Comparison of ENCODE assay signal across 12 cellular contexts in the genomic region with DNA sequence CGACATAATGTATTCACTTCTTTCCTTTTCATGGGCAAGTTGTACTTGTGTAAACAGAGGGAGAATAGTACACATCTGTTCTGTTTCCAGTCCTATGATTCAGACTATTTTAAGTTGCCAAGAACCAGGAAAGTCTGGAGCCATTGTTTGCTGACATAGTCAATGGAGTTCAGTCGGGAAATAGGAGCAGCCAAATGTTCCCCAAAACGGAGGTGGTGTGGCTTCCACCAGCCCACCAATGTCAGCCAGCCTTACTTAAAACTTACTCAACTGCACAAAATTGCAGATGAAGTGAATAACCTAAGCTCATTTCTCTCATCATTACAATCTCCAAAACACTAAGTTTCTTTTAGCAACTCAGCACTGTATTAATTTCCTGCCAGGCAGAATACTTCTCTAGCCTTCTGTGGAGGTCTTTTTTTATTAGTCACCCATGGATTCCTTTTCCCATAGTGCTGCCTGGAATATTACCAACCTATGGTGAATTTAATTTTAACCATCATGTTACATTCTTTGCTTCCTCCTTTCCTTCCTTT. TPM values are rescaled to one million over a fixed set of nuclear protein-coding genes. Genes with fewer than 3 reads are reported as not detected.
DNase-seq lines count a peak whose midpoint lies in the region; ATAC-seq and TF ChIP-seq lines count a peak whose summit lies in the region.
"Had no signal": no experiment of that assay in that cellular context is flagged by ENCODE, and none has a peak within 500 bp of the region (broad histone marks: within the 10 kb centered on the region; RNA-seq: fewer than 3 reads in every experiment).

No MANE protein-coding gene starts in this region.

- H3K79me2 ChIP-seq in PC-3 (ENCODE audit: low read length) = no peaks in the 10 kb centered on the region

- no peak overlapping the region for H3K9ac ChIP-seq in PC-3 (ENCODE audit: low read length)

- H3K27me3 ChIP-seq in AG04450 (ENCODE audit: control insufficient read depth, insufficient read depth, low read length) = no peaks in the 10 kb centered on the region
- no peaks in the 10 kb centered on the region for H3K27me3 ChIP-seq in PC-3 (ENCODE audit: low read length)
- no peaks in the 10 kb centered on the region for H3K27me3 ChIP-seq in neutrophil
- H3K27me3 ChIP-seq in H7 (ENCODE audit: control insufficient read depth, insufficient read depth, low read length) = no peaks in the 10 kb centered on the region
- H3K27me3 ChIP-seq: tibial nerve had no signal

- DNase-seq in AG04450 (ENCODE audit: low read depth, low spot score) = peak; percentile 72
- DNase-seq in PC-3 = peak; percentile 14
- peak; percentile 96 for DNase-seq in fibroblast of the aortic adventitia (ENCODE audit: low read depth)
- DNase-seq in epidermal melanocyte (ENCODE audit: insufficient read length, low spot score) = no peak
- no peak for DNase-seq in H7
- no peak for DNase-seq in MCF 10A (ENCODE audit: unreplicated experiment)
- DNase-seq: activated naive CD4-positive, alpha-beta T cell treated with anti-CD3 and anti-CD28 coated beads, Interleukin-2, amount 10 ng/mL, durations not matched to agents 7 days and 5 days; H9; NCI-H82 had no signal

- H2AFZ ChIP-seq in PC-3 (ENCODE audit: low read length) = no peak overlapping the region

- H3K9me3 ChIP-seq in AG04450 (ENCODE audit: control insufficient read depth, insufficient read depth, low read length) (no peaks in the 10 kb centered on the region), PC-3 (ENCODE audit: low read length) (no peaks in the 10 kb centered on the region), neutrophil (no peaks in the 10 kb centered on the region)
- H3K9me3 ChIP-seq: tibial nerve had no signal

- BruUV-seq in PC-3 (replicated peaks; lab: Mats Ljungman, UMichigan) = no TSS peak
- no TSS peak for BruUV-seq in MCF 10A (replicated peaks; lab: Mats Ljungman, UMichigan)

- H3K27ac Mint-ChIP-seq in MCF 10A (ENCODE audit: low read depth, unreplicated experiment) = no peak overlapping the region
- H3K27ac Mint-ChIP-seq: activated naive CD4-positive, alpha-beta T cell treated with anti-CD3 and anti-CD28 coated beads, Interleukin-2, amount 10 ng/mL, durations not matched to agents 7 days and 5 days; H9 had no signal

- H3K4me1 ChIP-seq in PC-3 (ENCODE audit: insufficient read depth, low read length) (no peaks in the 10 kb centered on the region), neutrophil (ENCODE audit: control insufficient read depth in 1 of 2, insufficient read depth in 1 of 2, low read depth in 1 of 2, low read length in 1 of 2) (no peaks in the 10 kb centered on the region)

- H3K27ac ChIP-seq in AG04450 (ENCODE audit: low read depth, low read length) (peak overlapping the region; percentile 82), PC-3 (ENCODE audit: low read length) (no peak overlapping the region), neutrophil (peak overlapping the region; percentile 6)

- H3K36me3 ChIP-seq in PC-3 (ENCODE audit: low read depth, low read length) = no peaks in the 10 kb centered on the region
- peaks cover 30% of the 10 kb centered on the region for H3K36me3 ChIP-seq in neutrophil
- no peaks in the 10 kb centered on the region for H3K36me3 ChIP-seq in H7 (replicated peaks; ENCODE audit: control insufficient read depth, insufficient read depth, low read length)
- H3K36me3 ChIP-seq: tibial nerve had no signal

- H3K4me3 Mint-ChIP-seq in MCF 10A (ENCODE audit: unreplicated experiment) = no peak overlapping the region
- H3K4me3 Mint-ChIP-seq: activated naive CD4-positive, alpha-beta T cell treated with anti-CD3 and anti-CD28 coated beads, Interleukin-2, amount 10 ng/mL, durations not matched to agents 7 days and 5 days; H9 had no signal

- POLR2A ChIA-PET in AG04450 (lab: Yijun Ruan, JAX) = interaction anchor here (0.7 to 0.9 kb wide), 2 partner anchors 15 to 490 kb away, joined by 4 to 6 read pairs; no protein-coding TSS in a partner anchor
- POLR2A ChIA-PET in PC-3 (lab: Charles Lee; ENCODE audit: unreplicated experiment) = interaction anchor here (0.6 kb wide), 1 partner anchor 431 kb away, joined by 3 read pairs; no protein-coding TSS in a partner anchor
- POLR2A ChIA-PET in MCF 10A (lab: Yijun Ruan, JAX) = interaction anchor here (1.0 kb wide), 1 partner anchor 8 kb away, joined by 3 read pairs; no protein-coding TSS in a partner anchor

- intact Hi-C loops in PC-3 (cut with micrococcal nuclease) (loop anchor here (10.0 kb wide), 1 partner anchor 157 kb away; no protein-coding TSS in a partner anchor), MCF 10A (cut with micrococcal nuclease) (no loop called here)

- H4K20me1 ChIP-seq in PC-3 (ENCODE audit: low read length) = no peaks in the 10 kb centered on the region

- ATAC-seq in PC-3 (peak; percentile 88), GM21367 (IDR thresholded peaks at IDR 0.05; ENCODE audit: unreplicated experiment) (no peak)

- H3K27me3 Mint-ChIP-seq in MCF 10A (ENCODE audit: insufficient read depth, unreplicated experiment) = no peaks in the 10 kb centered on the region
- H3K27me3 Mint-ChIP-seq: activated naive CD4-positive, alpha-beta T cell treated with anti-CD3 and anti-CD28 coated beads, Interleukin-2, amount 10 ng/mL, durations not matched to agents 7 days and 5 days had no signal

- H3K4me2 ChIP-seq in PC-3 (ENCODE audit: low read length) = no peak overlapping the region

- H3K4me1 Mint-ChIP-seq in MCF 10A (ENCODE audit: insufficient read depth, unreplicated experiment) = no peaks in the 10 kb centered on the region
- H3K4me1 Mint-ChIP-seq: activated naive CD4-positive, alpha-beta T cell treated with anti-CD3 and anti-CD28 coated beads, Interleukin-2, amount 10 ng/mL, durations not matched to agents 7 days and 5 days; H9 had no signal

- no peaks in the 10 kb centered on the region for H3K36me3 Mint-ChIP-seq in MCF 10A (ENCODE audit: insufficient read depth, unreplicated experiment)
- H3K36me3 Mint-ChIP-seq: activated naive CD4-positive, alpha-beta T cell treated with anti-CD3 and anti-CD28 coated beads, Interleukin-2, amount 10 ng/mL, durations not matched to agents 7 days and 5 days had no signal

- H3K9me2 ChIP-seq in PC-3 (replicated peaks; ENCODE audit: low read length) = no peaks in the 10 kb centered on the region

- no peak for TF ChIP-seq CTCF in AG04450 (IDR thresholded peaks at IDR 0.05; ENCODE audit: low read depth, low read length)
- no peak for TF ChIP-seq CTCF in PC-3 (conservative IDR thresholded peaks at IDR 0.05; ENCODE audit: low read depth, low read length)
- TF ChIP-seq CTCF in fibroblast of the aortic adventitia (IDR thresholded peaks at IDR 0.05; ENCODE audit: insufficient read depth, low read length) = no peak
- no peak for TF ChIP-seq CTCF in neutrophil (IDR thresholded peaks at IDR 0.05)
- TF ChIP-seq CTCF in MCF 10A (IDR thresholded peaks at IDR 0.05; ENCODE audit: unreplicated experiment) = no peak

- CTCF ChIA-PET in AG04450 (lab: Charles Lee) = interaction anchor here (0.7 to 1.5 kb wide), 2 partner anchors 467 to 475 kb away, joined by 3 read pairs; no protein-coding TSS in a partner anchor
- CTCF ChIA-PET in PC-3 (lab: Charles Lee) = interaction anchor here (0.7 kb wide), 1 partner anchor 58 kb away, joined by 3 read pairs; no protein-coding TSS in a partner anchor
- CTCF ChIA-PET in MCF 10A (lab: Yijun Ruan, JAX) = no interaction called here

- no peaks in the 10 kb centered on the region for H3K9me3 Mint-ChIP-seq in MCF 10A (ENCODE audit: unreplicated experiment)
- H3K9me3 Mint-ChIP-seq: activated naive CD4-positive, alpha-beta T cell treated with anti-CD3 and anti-CD28 coated beads, Interleukin-2, amount 10 ng/mL, durations not matched to agents 7 days and 5 days; H9 had no signal

- H3K4me3 ChIP-seq in AG04450 (ENCODE audit: low read depth, low read length) (peak overlapping the region; percentile 25), PC-3 (ENCODE audit: low read length) (no peak overlapping the region), fibroblast of the aortic adventitia (ENCODE audit: low read depth, low read length) (no peak overlapping the region), neutrophil (ENCODE audit: low read depth in 1 of 2, low read length in 1 of 2) (no peak overlapping the region), H7 (ENCODE audit: insufficient read depth, low read depth, low read length) (no peak overlapping the region)
- H3K4me3 ChIP-seq: tibial nerve had no signal

- H3F3A ChIP-seq in PC-3 (ENCODE audit: low read length, unreplicated experiment) = no peaks in the 10 kb centered on the region

RNA-seq across cellular contexts. Expression of gene CSNK1A1L, which starts 22.3 kb away (rescaled TPM):
- polyA plus RNA-seq in AG04450 (2011; rRNA removed) = not detected in 2 replicates
- polyA minus RNA-seq in AG04450 (2011; rRNA and poly(A)+ RNA removed) = not detected in 2 replicates
- not detected in 2 replicates for total RNA-seq in PC-3 (2014; rRNA removed)
- not detected in 2 replicates for total RNA-seq in fibroblast of the aortic adventitia (ENCODE audit: low replicate concordance)
- total RNA-seq in H7 (2014; rRNA removed; shearing (Covaris generic)) = not detected in 2 replicates
- not detected in 2 replicates for total RNA-seq in MCF 10A (2022)
- total RNA-seq: H9, tibial nerve had no signal

Comparison
In these comparisons a context has a peak if more than half of its experiments do, and no peak if none do; other contexts are left out.
1. DNase-seq: peak in AG04450 (single experiment), PC-3 (single experiment) and fibroblast of the aortic adventitia (single experiment); none in epidermal melanocyte (single experiment), H7 (single experiment) and MCF 10A (single experiment).